Comparison of ENCODE assay signal across 20 cellular contexts in genomic region chrX:78111140-78111931, GRCh38. TPM values are rescaled to one million over a fixed set of nuclear protein-coding genes. Genes with fewer than 3 reads are reported as not detected.
DNase-seq lines count a peak whose midpoint lies in the region; ATAC-seq and TF ChIP-seq lines count a peak whose summit lies in the region.
"Had no signal": no experiment of that assay in that cellular context is flagged by ENCODE, and none has a peak within 500 bp of the region (broad histone marks: within the 10 kb centered on the region; RNA-seq: fewer than 3 reads in every experiment).

No MANE protein-coding gene starts in this region.

- H3K4me3 Mint-ChIP-seq in stimulated activated naive CD8-positive, alpha-beta T cell treated with anti-CD3 and anti-CD28 coated beads, Interleukin-15, Interleukin-2, amounts not matched to agents 100 ng/mL and 50 ng/mL, for 24 hours: peak overlapping the region; percentile 31
- no peak overlapping the region for H3K4me3 Mint-ChIP-seq in stimulated activated naive CD8-positive, alpha-beta T cell treated with anti-CD3 and anti-CD28 coated beads, Interleukin-15, amount 100 ng/mL, for 72 hours
- peak overlapping the region; percentile 18 for H3K4me3 Mint-ChIP-seq in activated CD4-positive, alpha-beta memory T cell treated with anti-CD3 and anti-CD28 coated beads, Interleukin-2, amount 10 ng/mL, durations not matched to agents 7 days and 5 days
- H3K4me3 Mint-ChIP-seq in endothelial cell (ENCODE audit: unreplicated experiment) (peak overlapping the region; percentile 51), endodermal cell (no peak overlapping the region)
- H3K4me3 Mint-ChIP-seq: HFFc6, immature natural killer cell, naive B cell had no signal

- peaks cover 73% of the 10 kb centered on the region for H3K4me1 Mint-ChIP-seq in stimulated activated naive CD8-positive, alpha-beta T cell treated with anti-CD3 and anti-CD28 coated beads, Interleukin-15, Interleukin-2, amounts not matched to agents 100 ng/mL and 50 ng/mL, for 24 hours (ENCODE audit: low read depth)
- H3K4me1 Mint-ChIP-seq in stimulated activated naive CD8-positive, alpha-beta T cell treated with anti-CD3 and anti-CD28 coated beads, Interleukin-15, amount 100 ng/mL, for 72 hours: peaks cover 42% of the 10 kb centered on the region
- H3K4me1 Mint-ChIP-seq in activated CD4-positive, alpha-beta memory T cell treated with anti-CD3 and anti-CD28 coated beads, Interleukin-2, amount 10 ng/mL, durations not matched to agents 7 days and 5 days: peaks cover 69% of the 10 kb centered on the region
- H3K4me1 Mint-ChIP-seq in endothelial cell (ENCODE audit: unreplicated experiment): peaks cover 35% of the 10 kb centered on the region
- H3K4me1 Mint-ChIP-seq in endodermal cell: peaks cover 5% of the 10 kb centered on the region

- H3K9me3 ChIP-seq in endodermal cell (ENCODE audit: control insufficient read depth, low read length): no peaks in the 10 kb centered on the region

- no peak overlapping the region for H3K27ac ChIP-seq in endodermal cell (ENCODE audit: low read depth, low read length)
- H3K27ac ChIP-seq: parathyroid adenoma, PC-9 had no signal

- WGBS in endodermal cell (ENCODE audit: insufficient coverage in 1 of 2, insufficient read length in 1 of 2), 2 experiments: 91 to 100% methylated on average over 1 to 10 of the region's 10 CpGs

- no peaks in the 10 kb centered on the region for H3K27me3 Mint-ChIP-seq in stimulated activated naive CD8-positive, alpha-beta T cell treated with anti-CD3 and anti-CD28 coated beads, Interleukin-15, Interleukin-2, amounts not matched to agents 100 ng/mL and 50 ng/mL, for 24 hours
- H3K27me3 Mint-ChIP-seq in stimulated activated naive CD8-positive, alpha-beta T cell treated with anti-CD3 and anti-CD28 coated beads, Interleukin-15, amount 100 ng/mL, for 72 hours: no peaks in the 10 kb centered on the region
- H3K27me3 Mint-ChIP-seq in activated CD4-positive, alpha-beta memory T cell treated with anti-CD3 and anti-CD28 coated beads, Interleukin-2, amount 10 ng/mL, durations not matched to agents 7 days and 5 days: no peaks in the 10 kb centered on the region
- H3K27me3 Mint-ChIP-seq in endothelial cell (ENCODE audit: unreplicated experiment) (peaks cover under 1% of the 10 kb centered on the region), endodermal cell (ENCODE audit: insufficient read depth) (no peaks in the 10 kb centered on the region)
- H3K27me3 Mint-ChIP-seq: naive B cell had no signal

- no peak for ATAC-seq in stimulated activated naive CD8-positive, alpha-beta T cell treated with anti-CD3 and anti-CD28 coated beads, Interleukin-15, amount 100 ng/mL, for 72 hours
- no peak for ATAC-seq in HG03521 (IDR thresholded peaks at IDR 0.05; ENCODE audit: unreplicated experiment)
- no peak for ATAC-seq in HG03135 (IDR thresholded peaks at IDR 0.05; ENCODE audit: unreplicated experiment)

- H3K36me3 Mint-ChIP-seq in stimulated activated naive CD8-positive, alpha-beta T cell treated with anti-CD3 and anti-CD28 coated beads, Interleukin-15, Interleukin-2, amounts not matched to agents 100 ng/mL and 50 ng/mL, for 24 hours (ENCODE audit: low read depth): peaks cover 81% of the 10 kb centered on the region
- peaks cover 82% of the 10 kb centered on the region for H3K36me3 Mint-ChIP-seq in activated CD4-positive, alpha-beta memory T cell treated with anti-CD3 and anti-CD28 coated beads, Interleukin-2, amount 10 ng/mL, durations not matched to agents 7 days and 5 days (ENCODE audit: low read depth)
- H3K36me3 Mint-ChIP-seq in endothelial cell (ENCODE audit: low read depth, unreplicated experiment): peaks cover 15% of the 10 kb centered on the region
- peaks cover 47% of the 10 kb centered on the region for H3K36me3 Mint-ChIP-seq in endodermal cell (ENCODE audit: low read depth)

- H3K4me3 ChIP-seq in endodermal cell (ENCODE audit: low read length): no peak overlapping the region
- H3K4me3 ChIP-seq: PC-9 had no signal

- H3K4me1 ChIP-seq in endodermal cell (ENCODE audit: control insufficient read depth, insufficient read depth, low read length): peaks cover 6% of the 10 kb centered on the region
- H3K4me1 ChIP-seq: parathyroid adenoma had no signal

- peaks cover 53% of the 10 kb centered on the region for H3K36me3 ChIP-seq in endodermal cell (ENCODE audit: control insufficient read depth, insufficient read depth, low read length)

- DNase-seq in stimulated activated naive CD8-positive, alpha-beta T cell treated with anti-CD3 and anti-CD28 coated beads, Interleukin-15, amount 100 ng/mL, for 72 hours: no peak
- DNase-seq in activated CD4-positive, alpha-beta memory T cell treated with anti-CD3 and anti-CD28 coated beads, Interleukin-2, amount 10 ng/mL, durations not matched to agents 7 days and 5 days: no peak
- no peak for DNase-seq in endothelial cell (ENCODE audit: low spot score)
- DNase-seq in AG20443 (ENCODE audit: low spot score): no peak
- no peak for DNase-seq in endodermal cell
- DNase-seq: activated CD4-positive, alpha-beta T cell treated with anti-CD3 and anti-CD28 coated beads for 4 hours; central memory CD4-positive, alpha-beta T cell; effector CD4-positive, alpha-beta T cell; HFFc6; immature natural killer cell; mammary epithelial cell; naive B cell; NCI-H146; NCI-H748 treated with DMSO at 0.1 percent for 48 hours; PC-9; stimulated activated CD4-positive, alpha-beta T cell treated with anti-CD3 and anti-CD28 coated beads, Interleukin-1b, Interleukin-23, amount 100 ng/mL, for 48 hours had no signal

- no peaks in the 10 kb centered on the region for H3K27me3 ChIP-seq in endodermal cell (ENCODE audit: control insufficient read depth, insufficient read depth, low read length, poor library complexity, severe bottlenecking)

- TF ChIP-seq CTCF in endothelial cell (IDR thresholded peaks at IDR 0.05; ENCODE audit: unreplicated experiment) (no peak), endodermal cell (conservative IDR thresholded peaks at IDR 0.05) (no peak)

- CTCF ChIA-PET in activated CD4-positive, alpha-beta memory T cell treated with anti-CD3 and anti-CD28 coated beads, Interleukin-2, amount 10 ng/mL, durations not matched to agents 7 days and 5 days (lab: Charles Lee): no interaction called here

- H3K27ac Mint-ChIP-seq in stimulated activated naive CD8-positive, alpha-beta T cell treated with anti-CD3 and anti-CD28 coated beads, Interleukin-15, Interleukin-2, amounts not matched to agents 100 ng/mL and 50 ng/mL, for 24 hours: peak overlapping the region; percentile 36
- peak overlapping the region in 1 of 2 donors; percentile 27 for H3K27ac Mint-ChIP-seq in stimulated activated naive CD8-positive, alpha-beta T cell treated with anti-CD3 and anti-CD28 coated beads, Interleukin-15, amount 100 ng/mL, for 72 hours
- no peak overlapping the region for H3K27ac Mint-ChIP-seq in activated CD4-positive, alpha-beta memory T cell treated with anti-CD3 and anti-CD28 coated beads, Interleukin-2, amount 10 ng/mL, durations not matched to agents 7 days and 5 days
- H3K27ac Mint-ChIP-seq in endothelial cell (ENCODE audit: unreplicated experiment) (peak overlapping the region; percentile 42), endodermal cell (no peak overlapping the region)
- H3K27ac Mint-ChIP-seq: HFFc6, immature natural killer cell had no signal

- H3K9me3 Mint-ChIP-seq in stimulated activated naive CD8-positive, alpha-beta T cell treated with anti-CD3 and anti-CD28 coated beads, Interleukin-15, Interleukin-2, amounts not matched to agents 100 ng/mL and 50 ng/mL, for 24 hours: no peaks in the 10 kb centered on the region
- no peaks in the 10 kb centered on the region for H3K9me3 Mint-ChIP-seq in stimulated activated naive CD8-positive, alpha-beta T cell treated with anti-CD3 and anti-CD28 coated beads, Interleukin-15, amount 100 ng/mL, for 72 hours
- H3K9me3 Mint-ChIP-seq in activated CD4-positive, alpha-beta memory T cell treated with anti-CD3 and anti-CD28 coated beads, Interleukin-2, amount 10 ng/mL, durations not matched to agents 7 days and 5 days: no peaks in the 10 kb centered on the region
- H3K9me3 Mint-ChIP-seq in endothelial cell (ENCODE audit: unreplicated experiment) (no peaks in the 10 kb centered on the region), endodermal cell (peaks cover 48% of the 10 kb centered on the region)
- H3K9me3 Mint-ChIP-seq: HFFc6, immature natural killer cell had no signal

- POLR2A ChIA-PET in activated CD4-positive, alpha-beta memory T cell treated with anti-CD3 and anti-CD28 coated beads, Interleukin-2, amount 10 ng/mL, durations not matched to agents 7 days and 5 days (lab: Charles Lee): interaction anchor here (1.1 kb wide), 1 partner anchor 1253 kb away, joined by 3 read pairs; no protein-coding TSS in a partner anchor

- no peak overlapping the region for H3K9ac ChIP-seq in endodermal cell (ENCODE audit: extremely low read depth, low read length, poor library complexity, severe bottlenecking)
- H3K9ac ChIP-seq: parathyroid adenoma had no signal

RNA-seq across cellular contexts. Expression of gene PGK1, which starts 7.3 kb away (rescaled TPM):
- total RNA-seq in activated CD4-positive, alpha-beta memory T cell treated with anti-CD3 and anti-CD28 coated beads, Interleukin-2, amount 10 ng/mL, durations not matched to agents 7 days and 5 days: 1,000 to 10,000 TPM; 1,048 to 1,050 TPM
- total RNA-seq in endothelial cell (ENCODE audit: unreplicated experiment) (380 TPM), endodermal cell (100 to 1,000 TPM; 277 to 296 TPM)
- polyA plus RNA-seq in endodermal cell (2013, experiment 1 of 2): 321 TPM
- polyA plus RNA-seq in endodermal cell (2013, experiment 2 of 2): 341 TPM

RNA-seq across cellular contexts. Expression of gene TAF9B, which starts 28.1 kb away (rescaled TPM):
- 10 to 100 TPM; 18.0 to 18.8 TPM for total RNA-seq in activated CD4-positive, alpha-beta memory T cell treated with anti-CD3 and anti-CD28 coated beads, Interleukin-2, amount 10 ng/mL, durations not matched to agents 7 days and 5 days
- total RNA-seq in endothelial cell (ENCODE audit: unreplicated experiment) (19.5 TPM), endodermal cell (10 to 100 TPM; 44.0 to 53.1 TPM)
- 3.5 TPM for polyA plus RNA-seq in endodermal cell (2013, experiment 1 of 2)
- polyA plus RNA-seq in endodermal cell (2013, experiment 2 of 2): 3.4 TPM

Comparison
In these comparisons a context has a peak if more than half of its experiments do, and no peak if none do; other contexts are left out.
1. H3K4me3 Mint-ChIP-seq: peak in stimulated activated naive CD8-positive, alpha-beta T cell treated with anti-CD3 and anti-CD28 coated beads, Interleukin-15, Interleukin-2, amounts not matched to agents 100 ng/mL and 50 ng/mL, for 24 hours (single experiment), activated CD4-positive, alpha-beta memory T cell treated with anti-CD3 and anti-CD28 coated beads, Interleukin-2, amount 10 ng/mL, durations not matched to agents 7 days and 5 days (single experiment) and endothelial cell (single experiment); none in stimulated activated naive CD8-positive, alpha-beta T cell treated with anti-CD3 and anti-CD28 coated beads, Interleukin-15, amount 100 ng/mL, for 72 hours (0 of 2) and endodermal cell (single experiment).
2. H3K27ac Mint-ChIP-seq: peak in stimulated activated naive CD8-positive, alpha-beta T cell treated with anti-CD3 and anti-CD28 coated beads, Interleukin-15, Interleukin-2, amounts not matched to agents 100 ng/mL and 50 ng/mL, for 24 hours (single experiment) and endothelial cell (single experiment); none in activated CD4-positive, alpha-beta memory T cell treated with anti-CD3 and anti-CD28 coated beads, Interleukin-2, amount 10 ng/mL, durations not matched to agents 7 days and 5 days (single experiment) and endodermal cell (single experiment).